Comparison of ENCODE assay signal across 8 cellular contexts in genomic region chr5:138542120-138542955, GRCh38. TPM values are rescaled to one million over a fixed set of nuclear protein-coding genes. Genes with fewer than 3 reads are reported as not detected.
DNase-seq lines count a peak whose midpoint lies in the region; ATAC-seq and TF ChIP-seq lines count a peak whose summit lies in the region.

No MANE protein-coding gene starts in this region.

- TF ChIP-seq POLR2A in prostate gland (IDR thresholded peaks at IDR 0.05), result no peak

- H3K36me3 Mint-ChIP-seq in WTC11, result peaks cover 20% of the 10 kb centered on the region

- DNase-seq in BJ (ENCODE audit: low read depth) (no peak), HEK293T (ENCODE audit: extremely low spot score) (peak; percentile 18), WTC11 (ENCODE audit: low spot score) (no peak), fibroblast of the aortic adventitia (ENCODE audit: low read depth) (peak; percentile 25), prostate gland (ENCODE audit: low spot score) (no peak), SKM-1 treated with dmso at 0.1 percent for 144 hours (lab: John Stamatoyannopoulos, UW; ENCODE audit: unreplicated experiment) (no peak), NCI-H1694 treated with DMSO at 0.1 percent for 48 hours (lab: John Stamatoyannopoulos, UW) (no peak), medulla oblongata (ENCODE audit: extremely low spot score) (no peak)

- POLR2A ChIA-PET in BJ (lab: Charles Lee) (interaction anchor here (0.6 to 1.4 kb wide), 4 partner anchors 10 to 411 kb away, joined by 3 to 6 read pairs (median 4); partner anchors contain the start of genes EGR1 and HSPA9), HEK293T (lab: Yijun Ruan, JAX) (interaction anchor here (0.8 to 3.1 kb wide), 19 partner anchors 8 to 329 kb away, joined by 3 to 34 read pairs (median 4); partner anchors contain the start of genes EGR1 and HSPA9), WTC11 (lab: Charles Lee) (interaction anchor here (0.5 to 2.2 kb wide), 18 partner anchors 7 to 751 kb away, joined by 3 to 28 read pairs (median 4); partner anchors contain the start of genes BRD8, EGR1, HSPA9 and KDM3B)

- no peak for ATAC-seq in WTC11

- H3K4me1 ChIP-seq in prostate gland (replicated peaks), result peaks cover 9% of the 10 kb centered on the region

- no peak for TF ChIP-seq CTCF in BJ (IDR thresholded peaks at IDR 0.05; ENCODE audit: insufficient read depth, low read depth, low read length)
- no peak for TF ChIP-seq CTCF in WTC11 (IDR thresholded peaks at IDR 0.05)
- no peak for TF ChIP-seq CTCF in fibroblast of the aortic adventitia (IDR thresholded peaks at IDR 0.05; ENCODE audit: insufficient read depth, low read length)
- TF ChIP-seq CTCF in prostate gland (IDR thresholded peaks at IDR 0.05), result no peak

- intact Hi-C loops in prostate gland (cut with DNase I), result no loop called here

- H3K27me3 ChIP-seq in BJ (ENCODE audit: control insufficient read depth, insufficient read depth, low read length), result no peaks in the 10 kb centered on the region
- H3K27me3 ChIP-seq in prostate gland (replicated peaks; ENCODE audit: insufficient read depth), result no peaks in the 10 kb centered on the region

- H3K4me3 ChIP-seq in BJ (ENCODE audit: low read depth, low read length) (peak overlapping the region; percentile 87), fibroblast of the aortic adventitia (ENCODE audit: low read depth, low read length) (peak overlapping the region; percentile 91), prostate gland (peak overlapping the region; percentile 93 to 95)

- H3K27me3 Mint-ChIP-seq in WTC11 (ENCODE audit: low read depth), result no peaks in the 10 kb centered on the region

- no peaks in the 10 kb centered on the region for H3K9me3 Mint-ChIP-seq in WTC11

- peak overlapping the region; percentile 97 for H3K27ac Mint-ChIP-seq in WTC11

- H3K4me3 Mint-ChIP-seq in WTC11, result peak overlapping the region; percentile 100

- CTCF ChIA-PET in BJ (lab: Yijun Ruan, JAX), result interaction anchor here (0.8 to 2.2 kb wide), 7 partner anchors 8 to 93 kb away, joined by 3 to 12 read pairs (median 6); no protein-coding TSS in a partner anchor
- CTCF ChIA-PET in HEK293T (lab: Yijun Ruan, JAX), result no interaction called here
- CTCF ChIA-PET in WTC11 (lab: Charles Lee), result interaction anchor here (1.0 to 1.6 kb wide), 9 partner anchors 10 to 190 kb away, joined by 3 to 10 read pairs (median 6); partner anchors contain the start of genes EGR1, HSPA9 and KDM3B

- peaks cover 38% of the 10 kb centered on the region for H3K4me1 Mint-ChIP-seq in WTC11

- peak overlapping the region; percentile 96 to 97 for H3K27ac ChIP-seq in prostate gland

- no peaks in the 10 kb centered on the region; the same call in 1 of the 2 replicates for H3K36me3 ChIP-seq in BJ (ENCODE audit: control insufficient read depth, insufficient read depth, low read length)
- no peaks in the 10 kb centered on the region for H3K36me3 ChIP-seq in prostate gland

- under 1% methylated on average over 48 of the region's 48 CpGs for WGBS in prostate gland

- H3K9me3 ChIP-seq in prostate gland, result no peaks in the 10 kb centered on the region

TF ChIP-seq in HEK293T, 16 proteins besides CTCF, POLR2A, EP300 and RAD21:
- TF ChIP-seq FOXA1 (IDR thresholded peaks at IDR 0.05) (no peak), PKNOX1 (IDR thresholded peaks at IDR 0.05) (no peak)

TF ChIP-seq in WTC11, 78 proteins besides CTCF, POLR2A, EP300 and RAD21:
- 0 out of 2 replicates have a peak, but pooled peaks have one; percentile 60 for TF ChIP-seq E2F4 (CRISPR knock-in tag; IDR thresholded peaks at IDR 0.05; ENCODE audit: borderline replicate concordance, low read depth)
- TF ChIP-seq TCF7 (CRISPR knock-in tag; IDR thresholded peaks at IDR 0.05; ENCODE audit: low read depth), result no peak
- no peak for TF ChIP-seq CREB1 (CRISPR knock-in tag; IDR thresholded peaks at IDR 0.05)
TF ChIP-seq in WTC11: peak in this region for 1.

RNA-seq across cellular contexts. Expression of gene ETF1, which starts 0.7 kb away (rescaled TPM):
- 52.4 and 86.4 TPM in 2 replicates for polyA plus RNA-seq in BJ (2011; rRNA removed)
- polyA minus RNA-seq in BJ (2011; rRNA and poly(A)+ RNA removed), result 41.4 and 43.1 TPM in 2 replicates
- total RNA-seq in WTC11 (2021) (110 to 137 TPM (median 115 TPM) in 3 replicates), fibroblast of the aortic adventitia (ENCODE audit: low replicate concordance) (72.0 and 112 TPM in 2 replicates), prostate gland (10 to 100 TPM; 58.0 to 64.1 TPM)

RNA-seq across cellular contexts. Expression of gene HSPA9, which starts 32.9 kb away (rescaled TPM):
- polyA plus RNA-seq in BJ (2011; rRNA removed), result 216 and 245 TPM in 2 replicates
- 166 and 265 TPM in 2 replicates for polyA minus RNA-seq in BJ (2011; rRNA and poly(A)+ RNA removed)
- total RNA-seq in WTC11 (2021) (313 to 414 TPM (median 328 TPM) in 3 replicates), fibroblast of the aortic adventitia (ENCODE audit: low replicate concordance) (394 and 568 TPM in 2 replicates), prostate gland (100 to 1,000 TPM; 273 to 331 TPM)

Comparison
In these comparisons a context has a peak if more than half of its experiments do, and no peak if none do; other contexts are left out.
1. DNase-seq: peak in HEK293T (single experiment) and fibroblast of the aortic adventitia (single experiment); none in BJ (single experiment), WTC11 (single experiment), prostate gland (single experiment), SKM-1 treated with dmso at 0.1 percent for 144 hours (single experiment), NCI-H1694 treated with DMSO at 0.1 percent for 48 hours (single experiment) and medulla oblongata (single experiment).
2. Peak in every context shown above with its lines, with median percentiles within 50 percentile points of each other: H3K4me3 ChIP-seq.